11 cellular contexts compared by ENCODE assay signal in the genomic region with DNA sequence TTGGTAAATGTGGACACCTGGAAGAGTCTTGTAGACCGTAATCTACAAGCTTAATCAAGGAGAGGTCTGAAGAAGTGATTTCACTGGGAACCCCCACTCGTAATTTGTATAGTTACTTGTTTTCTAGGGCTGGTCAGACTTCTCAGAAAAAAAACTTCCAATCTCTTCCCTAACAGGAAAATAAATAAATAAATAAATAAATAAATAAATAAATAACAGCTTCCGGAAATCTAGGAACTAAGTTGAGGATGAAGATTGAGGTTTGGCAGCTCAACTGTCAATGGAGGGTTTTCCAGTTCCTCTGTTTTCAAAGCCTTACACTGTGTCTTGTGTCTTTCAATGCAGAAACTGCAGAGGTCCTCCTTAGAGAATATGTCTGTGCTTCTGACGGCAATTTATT. TPM values are rescaled to one million over a fixed set of nuclear protein-coding genes. Genes with fewer than 3 reads are reported as not detected.
"Had no signal": no experiment of that assay in that cellular context is flagged by ENCODE, and none has a peak within 500 bp of the region (broad histone marks: within the 10 kb centered on the region; RNA-seq: fewer than 3 reads in every experiment).

No MANE protein-coding gene starts in this region.

- H3K27ac ChIP-seq: GM23248 had no signal

- H3K4me1 ChIP-seq: HAP-1 had no signal

- DNase-seq: GM23248, GOT3, H7, H9, HCEC 1CT, HFFc6 had no signal

- H3K4me1 Mint-ChIP-seq: GM23338, H9 had no signal

- H3K4me2 ChIP-seq: GM23338 had no signal

- H3K4me3 Mint-ChIP-seq: GM23338, H9, HFFc6 had no signal

- ATAC-seq: GM23338, HCT116 had no signal

- H3K9ac ChIP-seq: GM23248 had no signal

- H3K9me3 ChIP-seq: HAP-1 had no signal

- H2AFZ ChIP-seq: GM23248, GM23338 had no signal

- H3K4me3 ChIP-seq: GM23248, GM23338, HAP-1 had no signal

- H3K36me3 ChIP-seq: HAP-1 had no signal

- H3K27ac Mint-ChIP-seq: GM23338, H9, HFFc6 had no signal

- H3K9me3 Mint-ChIP-seq: GM23338, H9, HFFc6 had no signal

RNA-seq across cellular contexts. Expression of gene TYR, which starts 17.7 kb away (rescaled TPM):
- total RNA-seq: GM23248, GM23338, H1, H4, H7, H9, HFFc6 had no signal
